12 cellular contexts compared by ENCODE assay signal in the genomic region with DNA sequence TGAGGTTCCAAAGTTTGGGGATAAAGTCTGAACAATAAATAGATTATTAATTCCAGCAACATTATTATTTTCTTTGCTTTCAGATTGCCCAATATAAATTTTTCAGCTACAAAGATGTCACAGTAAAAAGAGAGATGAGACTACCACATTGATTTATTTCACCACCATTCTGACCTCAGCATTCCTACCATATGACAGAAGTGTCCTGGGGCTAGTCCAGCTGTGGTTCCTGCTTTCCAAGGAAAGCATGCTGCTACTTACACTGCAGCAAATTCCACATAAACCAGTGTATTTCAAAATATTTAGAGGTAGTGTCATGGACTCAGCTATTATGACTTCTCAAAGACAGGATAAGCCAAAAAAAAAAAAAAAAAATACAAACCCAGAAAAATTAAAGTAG.
DNase-seq lines count a peak whose midpoint lies in the region; ATAC-seq and TF ChIP-seq lines count a peak whose summit lies in the region.
"Had no signal": no experiment of that assay in that cellular context is flagged by ENCODE, and none has a peak within 500 bp of the region (broad histone marks: within the 10 kb centered on the region; RNA-seq: fewer than 3 reads in every experiment).

No MANE protein-coding gene starts in this region.

- H3F3A ChIP-seq in smooth muscle cell (ENCODE audit: low read depth), result no peaks in the 10 kb centered on the region

- H3K79me2 ChIP-seq in smooth muscle cell (ENCODE audit: low read depth), result no peaks in the 10 kb centered on the region

- H3K4me3 ChIP-seq in heart right ventricle, result no peak overlapping the region
- no peak overlapping the region for H3K4me3 ChIP-seq in smooth muscle cell
- no peak overlapping the region for H3K4me3 ChIP-seq in spleen
- H3K4me3 ChIP-seq: coronary artery had no signal

- H3K9me3 ChIP-seq in heart right ventricle, result no peaks in the 10 kb centered on the region
- H3K9me3 ChIP-seq in smooth muscle cell (replicated peaks; ENCODE audit: low read depth), result no peaks in the 10 kb centered on the region
- H3K9me3 ChIP-seq in spleen, result no peaks in the 10 kb centered on the region

- no peaks in the 10 kb centered on the region for H3K36me3 ChIP-seq in heart right ventricle
- no peaks in the 10 kb centered on the region for H3K36me3 ChIP-seq in smooth muscle cell (ENCODE audit: low read depth)
- H3K36me3 ChIP-seq in spleen, result no peaks in the 10 kb centered on the region

- H2AFZ ChIP-seq in smooth muscle cell (ENCODE audit: low read depth), result no peak overlapping the region

- TF ChIP-seq POLR2A in spleen (IDR thresholded peaks at IDR 0.05), result no peak

- H4K20me1 ChIP-seq in smooth muscle cell (ENCODE audit: low read depth), result no peaks in the 10 kb centered on the region

- no peaks in the 10 kb centered on the region for H3K27me3 ChIP-seq in heart right ventricle
- H3K27me3 ChIP-seq in smooth muscle cell (ENCODE audit: low read depth), result no peaks in the 10 kb centered on the region
- no peaks in the 10 kb centered on the region for H3K27me3 ChIP-seq in spleen (replicated peaks in 1 of 7)

- H3K4me2 ChIP-seq in smooth muscle cell, result peak overlapping the region; percentile 21

- peaks cover 0 to 5% (median 0%) of the 10 kb centered on the region in 9 donors for H3K4me1 ChIP-seq in heart right ventricle
- no peaks in the 10 kb centered on the region for H3K4me1 ChIP-seq in smooth muscle cell (ENCODE audit: low read depth)
- H3K4me1 ChIP-seq in spleen, result no peaks in the 10 kb centered on the region

- DNase-seq in HS-27A (ENCODE audit: low read depth) (peak; percentile 89), astrocyte of the hippocampus (ENCODE audit: low read depth, low spot score) (peak; percentile 67), heart right ventricle (no peak), smooth muscle cell (lab: John Stamatoyannopoulos, UW; ENCODE audit: unreplicated experiment) (no peak), spleen (no peak), C1 segment of cervical spinal cord (lab: John Stamatoyannopoulos, UW) (no peak), hypothalamus (lab: John Stamatoyannopoulos, UW) (no peak)
- DNase-seq: activated CD4-positive, alpha-beta T cell treated with anti-CD3 and anti-CD28 coated beads, Interleukin-2, amount 10 ng/mL, durations not matched to agents 24 days and 14 days; NCI-H774 had no signal

- ATAC-seq in heart right ventricle, result peak in 6 of 8 donors; percentile 47 to 86 (median 60)
- ATAC-seq in HG03460 (IDR thresholded peaks at IDR 0.05; ENCODE audit: unreplicated experiment), result no peak
- ATAC-seq: activated T-helper 17 cell treated with anti-CD3 and anti-CD28 coated beads, Interleukin-2, amount 50 U/mL, for 72 hours had no signal

- H3K9ac ChIP-seq in smooth muscle cell (ENCODE audit: low read depth), result no peak overlapping the region

- H3K27ac ChIP-seq in heart right ventricle, result no peak overlapping the region
- H3K27ac ChIP-seq in smooth muscle cell (ENCODE audit: low read depth), result peak overlapping the region; percentile 73
- H3K27ac ChIP-seq in spleen, result no peak overlapping the region
- H3K27ac ChIP-seq: coronary artery had no signal

- TF ChIP-seq CTCF in heart right ventricle (IDR thresholded peaks at IDR 0.05) (no peak), smooth muscle cell (IDR thresholded peaks at IDR 0.05; ENCODE audit: borderline replicate concordance, insufficient read depth, poor library complexity, severe bottlenecking) (no peak), spleen (IDR thresholded peaks at IDR 0.05 in 8 of 11, conservative IDR thresholded peaks at IDR 0.05 in 3 of 11) (no peak)

- intact Hi-C loops in heart right ventricle (cut with DNase I), result no loop called here
- intact Hi-C loops in spleen (cut with DNase I; ENCODE audit: low total_unique reads), result no loop called here

Comparison
In these comparisons a context has a peak if more than half of its experiments do, and no peak if none do; other contexts are left out.
1. DNase-seq: peak in HS-27A (single experiment) and astrocyte of the hippocampus (single experiment); none in heart right ventricle (0 of 2), smooth muscle cell (single experiment), spleen (single experiment), C1 segment of cervical spinal cord (0 of 14) and hypothalamus (0 of 51).